Comparison of ENCODE assay signal across 8 cellular contexts in the genomic region with DNA sequence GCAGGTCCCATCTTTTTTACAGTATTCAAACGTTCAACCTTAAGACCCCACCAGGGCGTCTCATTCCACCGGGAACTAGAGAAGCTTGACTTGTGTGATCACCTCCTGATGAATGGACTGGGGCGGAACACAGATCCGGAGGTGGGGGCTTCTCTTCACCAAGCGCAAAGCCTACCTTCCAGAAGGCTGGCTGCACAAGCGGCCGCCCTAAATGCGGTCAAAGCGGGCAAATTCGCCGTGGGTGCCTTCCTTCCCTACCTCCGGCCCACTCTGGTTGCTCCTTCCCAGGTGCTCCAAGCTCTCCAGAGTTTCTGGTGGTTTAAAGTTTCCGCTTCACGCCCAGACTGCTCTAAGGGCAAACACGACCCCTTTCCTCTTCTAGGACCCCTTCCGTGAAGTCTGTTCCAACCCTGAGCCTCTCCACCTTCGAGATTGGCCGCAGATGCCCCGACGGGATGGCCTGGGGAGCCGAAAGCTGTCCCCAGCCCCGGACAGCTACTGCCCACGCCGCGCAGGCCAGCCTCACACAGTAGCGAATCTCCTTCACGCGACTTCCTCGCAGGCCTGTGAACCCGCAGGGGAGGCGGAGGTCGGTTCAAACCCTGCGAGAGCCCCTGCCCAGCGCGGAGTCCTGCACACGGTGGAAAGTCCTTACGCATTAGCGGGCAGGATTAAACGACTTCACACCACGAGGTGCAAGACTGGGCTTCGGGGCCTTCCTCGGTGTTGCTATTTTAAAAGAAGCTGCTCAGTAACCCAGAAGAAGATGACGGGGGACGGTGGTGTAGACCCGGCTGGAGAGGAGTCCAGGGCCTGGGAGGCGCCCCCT. TPM values are rescaled to one million over a fixed set of nuclear protein-coding genes. Genes with fewer than 3 reads are reported as not detected.
DNase-seq lines count a peak whose midpoint lies in the region; ATAC-seq and TF ChIP-seq lines count a peak whose summit lies in the region.

No MANE protein-coding gene starts in this region.

- peaks cover 13% of the 10 kb centered on the region for H3K4me1 Mint-ChIP-seq in activated T-cell treated with anti-CD3 and anti-CD28 coated beads, Interleukin-2, amount 50 U/mL, for 4 hours (ENCODE audit: low read depth)
- peaks cover 35% of the 10 kb centered on the region for H3K4me1 Mint-ChIP-seq in progenitor cell of endocrine pancreas (ENCODE audit: low read depth)

- H3K27ac ChIP-seq in gastroesophageal sphincter, result peak overlapping the region; percentile 71 to 98 (median 96)

- H3K27me3 ChIP-seq in gastroesophageal sphincter, result no peaks in the 10 kb centered on the region

- POLR2A ChIA-PET in GM10248 (lab: Yijun Ruan, JAX), result no interaction called here

- no peaks in the 10 kb centered on the region for H3K9me3 ChIP-seq in gastroesophageal sphincter

- H3K36me3 ChIP-seq in gastroesophageal sphincter, result no peaks in the 10 kb centered on the region

- H3K27ac Mint-ChIP-seq in progenitor cell of endocrine pancreas, result peak overlapping the region; percentile 93

- no peaks in the 10 kb centered on the region for H3K9me3 Mint-ChIP-seq in activated T-cell treated with anti-CD3 and anti-CD28 coated beads, Interleukin-2, amount 50 U/mL, for 4 hours
- H3K9me3 Mint-ChIP-seq in progenitor cell of endocrine pancreas (ENCODE audit: low read depth), result no peaks in the 10 kb centered on the region

- TF ChIP-seq CTCF in GM10248 (IDR thresholded peaks at IDR 0.05; ENCODE audit: control extremely low read depth, extremely low read depth, low read depth, missing control alignments), result no peak
- no peak for TF ChIP-seq CTCF in gastroesophageal sphincter (IDR thresholded peaks at IDR 0.05)
- no peak for TF ChIP-seq CTCF in progenitor cell of endocrine pancreas (IDR thresholded peaks at IDR 0.05; ENCODE audit: unreplicated experiment)

- WGBS in gastroesophageal sphincter (ENCODE audit: low coverage in 1 of 2), 2 donors, result 62 to 67% methylated on average over 14 to 16 of the region's 47 CpGs

- CTCF ChIA-PET in GM10248 (lab: Yijun Ruan, JAX), result interaction anchor here (1.3 kb wide), 1 partner anchor 23 kb away, joined by 3 read pairs; no protein-coding TSS in a partner anchor

- peak overlapping the region; percentile 68 to 99 for H3K4me3 ChIP-seq in gastroesophageal sphincter

- no peaks in the 10 kb centered on the region for H3K36me3 Mint-ChIP-seq in activated T-cell treated with anti-CD3 and anti-CD28 coated beads, Interleukin-2, amount 50 U/mL, for 4 hours (ENCODE audit: insufficient read depth)
- no peaks in the 10 kb centered on the region for H3K36me3 Mint-ChIP-seq in progenitor cell of endocrine pancreas (ENCODE audit: insufficient read depth)

- no peak for TF ChIP-seq POLR2A in gastroesophageal sphincter (IDR thresholded peaks at IDR 0.05)

- H3K4me1 ChIP-seq in gastroesophageal sphincter, result peaks cover 0 to 40% (median 4%) of the 10 kb centered on the region in 3 donors

- H3K27me3 Mint-ChIP-seq in activated T-cell treated with anti-CD3 and anti-CD28 coated beads, Interleukin-2, amount 50 U/mL, for 4 hours (ENCODE audit: low read depth), result peaks cover 32% of the 10 kb centered on the region
- peaks cover 22% of the 10 kb centered on the region for H3K27me3 Mint-ChIP-seq in progenitor cell of endocrine pancreas

- H3K4me3 Mint-ChIP-seq in activated T-cell treated with anti-CD3 and anti-CD28 coated beads, Interleukin-2, amount 50 U/mL, for 4 hours, result peak overlapping the region; percentile 58
- H3K4me3 Mint-ChIP-seq in progenitor cell of endocrine pancreas (ENCODE audit: low read depth), result peak overlapping the region; percentile 72

- no peak for ATAC-seq in activated T-cell treated with anti-CD3 and anti-CD28 coated beads, Interleukin-2, amount 50 U/mL, for 4 hours
- ATAC-seq in gastroesophageal sphincter (no peak), GM21447 (IDR thresholded peaks at IDR 0.05; ENCODE audit: unreplicated experiment) (no peak)

- TF ChIP-seq EP300 in gastroesophageal sphincter (IDR thresholded peaks at IDR 0.05), result no peak

- DNase-seq in GM10248 (ENCODE audit: extremely low spot score), result peak; percentile 14
- DNase-seq in activated T-cell treated with anti-CD3 and anti-CD28 coated beads, Interleukin-2, amount 50 U/mL, for 4 hours, result no peak
- DNase-seq in progenitor cell of endocrine pancreas (ENCODE audit: low spot score, unreplicated experiment), result no peak
- no peak for DNase-seq in glomerular visceral epithelial cell (ENCODE audit: extremely low spot score)
- no peak for DNase-seq in DMS 273 (lab: John Stamatoyannopoulos, UW; ENCODE audit: unreplicated experiment)
- no peak for DNase-seq in activated CD4-positive, CD25-positive, alpha-beta regulatory T cell (lab: John Stamatoyannopoulos, UW)

RNA-seq across cellular contexts. Expression of gene WWC2, which starts 1.6 kb away (rescaled TPM):
- 1 to 10 TPM; 5.6 to 7.8 (median 6.9) TPM for total RNA-seq in activated T-cell treated with anti-CD3 and anti-CD28 coated beads, Interleukin-2, amount 50 U/mL, for 4 hours
- 10 to 100 TPM; 23.0 to 42.0 (median 37.2) TPM for total RNA-seq in gastroesophageal sphincter
- total RNA-seq in progenitor cell of endocrine pancreas, result 57.0 and 61.2 TPM in 2 replicates
